In genomic region chr2:63052411-63053234, GRCh38 we compare ENCODE assay signal across 13 cellular contexts. TPM values are rescaled to one million over a fixed set of nuclear protein-coding genes. Genes with fewer than 3 reads are reported as not detected.
DNase-seq lines count a peak whose midpoint lies in the region; ATAC-seq, FAIRE-seq and TF ChIP-seq lines count a peak whose summit lies in the region.
"Had no signal": no experiment of that assay in that cellular context is flagged by ENCODE, and none has a peak within 500 bp of the region (broad histone marks: within the 10 kb centered on the region; RNA-seq: fewer than 3 reads in every experiment).

No MANE protein-coding gene starts in this region.

- ATAC-seq in activated B cell treated with CpG ODN at 0.5 μM for 24 hours (ENCODE audit: low read depth) (no peak), GM18520 (IDR thresholded peaks at IDR 0.05; ENCODE audit: unreplicated experiment) (no peak)
- no peak for ATAC-seq in stimulated activated naive CD8-positive, alpha-beta T cell treated with anti-CD3 and anti-CD28 coated beads, Interleukin-15, Interleukin-2, amounts not matched to agents 100 U/mL and 50 U/mL, for 24 hours
- ATAC-seq: pancreas had no signal

- no peak for TF ChIP-seq CTCF in activated B cell treated with CpG ODN at 0.5 μM for 24 hours (IDR thresholded peaks at IDR 0.05)

- POLR2A ChIA-PET in activated B cell treated with CpG ODN at 0.5 μM for 24 hours (lab: Charles Lee) = interaction anchor here (0.6 kb wide), 1 partner anchor 137 kb away, joined by 6 read pairs; no protein-coding TSS in a partner anchor

- H3K27ac Mint-ChIP-seq in activated B cell treated with CpG ODN at 0.5 μM for 24 hours = no peak overlapping the region

- peak overlapping the region; percentile 55 for H3K4me3 Mint-ChIP-seq in activated B cell treated with CpG ODN at 0.5 μM for 24 hours

- H3K36me3 Mint-ChIP-seq in activated B cell treated with CpG ODN at 0.5 μM for 24 hours (ENCODE audit: low read depth) = no peaks in the 10 kb centered on the region

- no peaks in the 10 kb centered on the region for H3K9me3 Mint-ChIP-seq in activated B cell treated with CpG ODN at 0.5 μM for 24 hours

- DNase-seq in activated CD8-positive, alpha-beta memory T cell treated with anti-CD3 and anti-CD28 coated beads, Interleukin-2, amount 50 U/mL, for 48 hours = peak; percentile 54
- DNase-seq in activated CD8-positive, alpha-beta memory T cell treated with anti-CD3 and anti-CD28 coated beads, Interleukin-2, amount 50 U/mL, for 4 hours = no peak
- peak; percentile 20 for DNase-seq in activated B cell treated with CpG ODN at 0.5 μM for 24 hours
- DNase-seq in iris pigment epithelial cell (ENCODE audit: low read depth) = peak; percentile 10
- peak; percentile 6 for DNase-seq in stimulated activated naive CD8-positive, alpha-beta T cell treated with anti-CD3 and anti-CD28 coated beads, Interleukin-15, Interleukin-2, amounts not matched to agents 100 U/mL and 50 U/mL, for 24 hours
- no peak for DNase-seq in NCI-H2081 treated with DMSO at 0.1 percent for 48 hours (lab: John Stamatoyannopoulos, UW)
- no peak for DNase-seq in GM12892 (ENCODE audit: insufficient read length)
- DNase-seq: amniotic stem cell; NCI-H2081; PC-9; stimulated activated CD4-positive, alpha-beta T cell treated with anti-CD3 and anti-CD28 coated beads, Interleukin-2, amount 100 ng/mL, for 48 hours had no signal

- peaks cover 86% of the 10 kb centered on the region for H3K4me1 Mint-ChIP-seq in activated B cell treated with CpG ODN at 0.5 μM for 24 hours

- intact Hi-C loops in activated B cell treated with CpG ODN at 0.5 μM for 24 hours (cut with micrococcal nuclease) = no loop called here

- TF ChIP-seq POLR2A in GM12892 (IDR thresholded peaks at IDR 0.05; ENCODE audit: low read depth, low read length) = no peak

- FAIRE-seq in GM12892 (lab: Jason Lieb, UNC) = no peak
- FAIRE-seq: pancreas had no signal

- H3K27me3 Mint-ChIP-seq in activated B cell treated with CpG ODN at 0.5 μM for 24 hours = peaks cover 78% of the 10 kb centered on the region

- CTCF ChIA-PET in activated B cell treated with CpG ODN at 0.5 μM for 24 hours (lab: Charles Lee) = no interaction called here

RNA-seq across cellular contexts. Expression of gene OTX1, which starts 2.0 kb away (rescaled TPM):
- total RNA-seq in activated B cell treated with CpG ODN at 0.5 μM for 24 hours = not detected in 2 replicates
- polyA plus RNA-seq in GM12892 (2012; ENCODE audit: missing spikeins) = 0.32 TPM

Comparison
In these comparisons a context has a peak if more than half of its experiments do, and no peak if none do; other contexts are left out.
1. DNase-seq: peak in activated CD8-positive, alpha-beta memory T cell treated with anti-CD3 and anti-CD28 coated beads, Interleukin-2, amount 50 U/mL, for 48 hours (single experiment), activated B cell treated with CpG ODN at 0.5 μM for 24 hours (single experiment), iris pigment epithelial cell (single experiment) and stimulated activated naive CD8-positive, alpha-beta T cell treated with anti-CD3 and anti-CD28 coated beads, Interleukin-15, Interleukin-2, amounts not matched to agents 100 U/mL and 50 U/mL, for 24 hours (single experiment); none in activated CD8-positive, alpha-beta memory T cell treated with anti-CD3 and anti-CD28 coated beads, Interleukin-2, amount 50 U/mL, for 4 hours (single experiment), NCI-H2081 treated with DMSO at 0.1 percent for 48 hours (single experiment) and GM12892 (single experiment).